Comparison of ENCODE assay signal across 11 cellular contexts in genomic region chr5:133244242-133244641, GRCh38.
A peak's percentile ranks its signal among the peaks of the same experiment; 100 is the strongest.
DNase-seq lines count a peak whose midpoint lies in the region; ATAC-seq, FAIRE-seq and TF ChIP-seq lines count a peak whose summit lies in the region.
"Had no signal": no experiment of that assay in that cellular context is flagged by ENCODE, and none has a peak within 500 bp of the region (broad histone marks: within the 10 kb centered on the region; RNA-seq: fewer than 3 reads in every experiment).

No MANE protein-coding gene starts in this region.

- H2BK20ac ChIP-seq in IMR-90 (ENCODE audit: low read depth, low read length): no peak overlapping the region; the same call in 1 of the 2 replicates

- H3K4me1 ChIP-seq in IMR-90 (ENCODE audit: control insufficient read depth, insufficient read depth, low read length) (peaks cover 20% of the 10 kb centered on the region; the same call in 1 of the 2 replicates), GM12878 (ENCODE audit: control insufficient read depth, insufficient read depth, low read length) (peaks cover 44% of the 10 kb centered on the region), prostate gland (replicated peaks) (no peaks in the 10 kb centered on the region)

- H3K4me3 ChIP-seq in IMR-90 (ENCODE audit: insufficient read depth, low read depth, low read length) (no peak overlapping the region), GM12878 (no peak overlapping the region), prostate gland (no peak overlapping the region)
- H3K4me3 ChIP-seq: thoracic aorta had no signal

- DNase-seq in ELR (ENCODE audit: low read depth) (peak; percentile 23), IMR-90 (peak; percentile 68), GM12878 (ENCODE audit: low read depth, low spot score) (no peak), HUDEP-2 (lab: John Stamatoyannopoulos, UW; ENCODE audit: unreplicated experiment in 76 of 76) (no peak), superior temporal gyrus (ENCODE audit: extremely low spot score) (no peak), prostate gland (ENCODE audit: low spot score) (no peak)
- DNase-seq: NCI-H187 treated with DMSO at 0.1 percent for 48 hours had no signal

- H3K27ac ChIP-seq in IMR-90 (ENCODE audit: insufficient read depth, low read length) (0 out of 2 replicates have a peak overlapping the region, but pooled peaks have one; percentile 10), GM12878 (ENCODE audit: control insufficient read depth, insufficient read depth) (0 out of 2 replicates have a peak overlapping the region, but pooled peaks have one; percentile 6), prostate gland (no peak overlapping the region)
- H3K27ac ChIP-seq: thoracic aorta had no signal

- no peak overlapping the region for H3K4me2 ChIP-seq in IMR-90 (ENCODE audit: low read depth, low read length)
- H3K4me2 ChIP-seq in GM12878 (ENCODE audit: control insufficient read depth, insufficient read depth): peak overlapping the region; percentile 46

- peak overlapping the region; percentile 72 for H2BK120ac ChIP-seq in IMR-90 (ENCODE audit: low read depth, low read length)

- no peak overlapping the region; the same call in 1 of the 2 replicates for H3K23ac ChIP-seq in IMR-90 (ENCODE audit: low read depth, low read length)

- peak; percentile 35 for FAIRE-seq in GM12878 (lab: Jason Lieb, UNC)
- FAIRE-seq: frontal cortex had no signal

- ATAC-seq in GM19463 (IDR thresholded peaks at IDR 0.05; ENCODE audit: unreplicated experiment): peak; percentile 69
- peak; percentile 21; the same call in 1 of the 2 replicates for ATAC-seq in IMR-90 (ENCODE audit: low read depth)
- peak; percentile 48 for ATAC-seq in GM12878
- no peak for ATAC-seq in HG02970 (IDR thresholded peaks at IDR 0.05; ENCODE audit: low FRiP score, unreplicated experiment)

- H3K9ac ChIP-seq in IMR-90 (ENCODE audit: low read depth, low read length) (no peak overlapping the region), GM12878 (ENCODE audit: control insufficient read depth, insufficient read depth, low read length) (no peak overlapping the region)

- H4K20me1 ChIP-seq in IMR-90 (ENCODE audit: insufficient read depth, low read length) (no peaks in the 10 kb centered on the region), GM12878 (ENCODE audit: control insufficient read depth, insufficient read depth) (no peaks in the 10 kb centered on the region)

- no peak overlapping the region for H2BK5ac ChIP-seq in IMR-90 (ENCODE audit: low read depth, low read length, poor library complexity, severe bottlenecking)

- no peak overlapping the region for H3K14ac ChIP-seq in IMR-90 (replicated peaks; ENCODE audit: low read depth, low read length)

- H2AFZ ChIP-seq in IMR-90 (replicated peaks; ENCODE audit: low read length, poor library complexity) (peak overlapping the region; percentile 78), GM12878 (ENCODE audit: control insufficient read depth, low read depth, low read length) (peak overlapping the region; percentile 75)

- intact Hi-C loops in IMR-90 (cut with micrococcal nuclease) (no loop called here), GM12878 (cut with micrococcal nuclease; ENCODE audit: unreplicated experiment) (no loop called here), prostate gland (cut with DNase I) (no loop called here)

- TF ChIP-seq CTCF in IMR-90 (conservative IDR thresholded peaks at IDR 0.05; ENCODE audit: low read depth, low read length): no peak
- TF ChIP-seq CTCF in GM12878 (IDR thresholded peaks at IDR 0.05 in 2 of 3, conservative IDR thresholded peaks at IDR 0.05 in 1 of 3; ENCODE audit: control insufficient read depth in 2 of 3, extremely low read depth in 1 of 3, insufficient read depth in 1 of 3, low read depth in 3 of 3, low read length in 3 of 3): peak in 1 of 3 experiments; percentile 19; a peak in 1 of 6 replicates
- no peak for TF ChIP-seq CTCF in prostate gland (IDR thresholded peaks at IDR 0.05)

- SMC1A ChIA-PET in GM12878 (lab: Charles Lee; ENCODE audit: uncharacterized antibody, unreplicated experiment): interaction anchor here (0.6 to 1.1 kb wide), 5 partner anchors 9 to 134 kb away, joined by 3 to 4 read pairs (median 3); no protein-coding TSS in a partner anchor

- H4K8ac ChIP-seq in IMR-90 (ENCODE audit: low read depth in 2 of 2, low read length in 2 of 2): no peak overlapping the region; a peak in 1 of 4 replicates

- POLR2A ChIA-PET in IMR-90 (lab: Charles Lee; ENCODE audit: unreplicated experiment): no interaction called here
- POLR2A ChIA-PET in GM12878 (lab: Charles Lee): no interaction called here

- TF ChIP-seq POLR2A in IMR-90 (IDR thresholded peaks at IDR 0.05; ENCODE audit: low read depth, low read length): no peak
- peak; percentile 23; the same call in 1 of the 2 replicates for TF ChIP-seq POLR2A in GM12878 (IDR thresholded peaks at IDR 0.05; ENCODE audit: low read depth, low read length)
- no peak for TF ChIP-seq POLR2A in prostate gland (IDR thresholded peaks at IDR 0.05)

- no TSS peak for BruUV-seq in IMR-90 (replicated peaks; lab: Mats Ljungman, UMichigan)
- no TSS peak for BruUV-seq in GM12878 (replicated peaks; lab: Mats Ljungman, UMichigan)

- peak overlapping the region; percentile 71 for H2AK9ac ChIP-seq in IMR-90 (replicated peaks; ENCODE audit: low read depth, low read length, poor library complexity)

- dilution Hi-C loops in IMR-90 (cut with HindIII; ENCODE audit: low sequenced_read_pairs, unreplicated experiment): no loop called here

- H3K27me3 ChIP-seq in IMR-90 (ENCODE audit: control insufficient read depth, insufficient read depth, low read length) (no peaks in the 10 kb centered on the region), GM12878 (replicated peaks in 1 of 2; ENCODE audit: control insufficient read depth in 2 of 2, insufficient read depth in 2 of 2, low read length in 1 of 2) (no peaks in the 10 kb centered on the region), prostate gland (replicated peaks; ENCODE audit: insufficient read depth) (no peaks in the 10 kb centered on the region)

- H3K4ac ChIP-seq in IMR-90 (ENCODE audit: low read depth, low read length): peak overlapping the region; percentile 67

- peak overlapping the region; percentile 58; the same call in 1 of the 2 replicates for H4K91ac ChIP-seq in IMR-90 (ENCODE audit: insufficient read depth, low read depth, low read length)

- H3K9me3 ChIP-seq in IMR-90 (ENCODE audit: control insufficient read depth, insufficient read depth, low read length): peaks cover 2% of the 10 kb centered on the region; the same call in 1 of the 2 replicates
- H3K9me3 ChIP-seq in GM12878 (replicated peaks; ENCODE audit: control insufficient read depth, insufficient read depth, low read length): no peaks in the 10 kb centered on the region; the same call in 2 of the 3 replicates
- H3K9me3 ChIP-seq in prostate gland: no peaks in the 10 kb centered on the region
- H3K9me3 ChIP-seq: thoracic aorta had no signal

- peak overlapping the region; percentile 68; the same call in 1 of the 2 replicates for H2AK5ac ChIP-seq in IMR-90 (ENCODE audit: low read depth, low read length)

- no peaks in the 10 kb centered on the region for H3K79me2 ChIP-seq in GM12878 (ENCODE audit: control insufficient read depth, insufficient read depth, low read length)

- no CpG with 5 or more reads among the region's 7 CpGs for WGBS in IMR-90 (ENCODE audit: extremely low coverage in 2 of 2, insufficient read length in 1 of 2), 2 experiments
- WGBS in GM12878 (ENCODE audit: insufficient coverage, insufficient replicate concordance, low lambda C conversion rate, missing lambda C conversion rate): 10% methylated on average over 7 of the region's 7 CpGs
- 48% methylated on average over 4 of the region's 7 CpGs for WGBS in prostate gland

- no peak overlapping the region for H4K5ac ChIP-seq in IMR-90 (ENCODE audit: low read depth, low read length)

- TF ChIP-seq RAD21 in IMR-90 (IDR thresholded peaks at IDR 0.05; ENCODE audit: low read length) (no peak), GM12878 (IDR thresholded peaks at IDR 0.05; ENCODE audit: insufficient read depth, low read depth, low read length) (0 out of 2 replicates have a peak, but pooled peaks have one; percentile 7)

- no peak overlapping the region; the same call in 2 of the 3 replicates for H2BK15ac ChIP-seq in IMR-90 (ENCODE audit: low read depth, low read length)

- no peak overlapping the region for H3K56ac ChIP-seq in IMR-90 (ENCODE audit: extremely low read depth, insufficient read depth, low read length)

- RAD21 ChIA-PET in GM12878 (lab: Charles Lee; ENCODE audit: unreplicated experiment): interaction anchor here (1.0 to 1.8 kb wide), 3 partner anchors 23 to 131 kb away, joined by 4 to 5 read pairs (median 4); no protein-coding TSS in a partner anchor

- H3K36me3 ChIP-seq in IMR-90 (ENCODE audit: control insufficient read depth, insufficient read depth, low read length) (no peaks in the 10 kb centered on the region), GM12878 (ENCODE audit: control insufficient read depth in 2 of 2, insufficient read depth in 2 of 2, low read length in 1 of 2) (no peaks in the 10 kb centered on the region), prostate gland (no peaks in the 10 kb centered on the region)
- H3K36me3 ChIP-seq: thoracic aorta had no signal

- no peak overlapping the region for H3K18ac ChIP-seq in IMR-90 (ENCODE audit: low read depth, low read length)

- CTCF ChIA-PET in IMR-90 (lab: Yijun Ruan, JAX) (interaction anchor here (0.9 kb wide), 1 partner anchor 133 kb away, joined by 3 read pairs; no protein-coding TSS in a partner anchor), GM12878 (lab: Yijun Ruan, JAX) (interaction anchor here (0.6 to 2.2 kb wide), 6 partner anchors 21 to 152 kb away, joined by 3 to 9 read pairs (median 3); no protein-coding TSS in a partner anchor)

- peaks cover 17% of the 10 kb centered on the region; the same call in 1 of the 2 replicates for H3K9me1 ChIP-seq in IMR-90 (ENCODE audit: insufficient read depth, low read length)

- in situ Hi-C loops in IMR-90 (cut with MboI; ENCODE audit: low sequenced_read_pairs) (no loop called here), GM12878 (cut with MboI) (no loop called here)

- TF ChIP-seq EP300 in GM12878 (IDR thresholded peaks at IDR 0.05; ENCODE audit: borderline replicate concordance in 1 of 2, control insufficient read depth in 1 of 2, low read depth in 2 of 2, low read length in 2 of 2): peak in 1 of 2 experiments; percentile 37; a peak in 1 of 4 replicates

- no peaks in the 10 kb centered on the region for H3K79me1 ChIP-seq in IMR-90 (ENCODE audit: low read depth in 1 of 2, low read length in 2 of 2)

TF ChIP-seq in GM12878, 131 proteins besides CTCF, POLR2A, EP300 and RAD21 (continues in another document):
- no peak for TF ChIP-seq KLF5 (IDR thresholded peaks at IDR 0.05; ENCODE audit: partially characterized antibody)
- TF ChIP-seq ZNF24 (IDR thresholded peaks at IDR 0.05): no peak

Comparison
In these comparisons a context has a peak if more than half of its experiments do, and no peak if none do; other contexts are left out.
1. DNase-seq: peak in ELR (single experiment) and IMR-90 (single experiment); none in GM12878 (single experiment), HUDEP-2 (0 of 76), superior temporal gyrus (single experiment) and prostate gland (single experiment).
2. H3K27ac ChIP-seq: peak in IMR-90 (single experiment) and GM12878 (single experiment); none in prostate gland (0 of 2).